In genomic region chr3:194182130-194182529, GRCh38 we compare ENCODE assay signal across 24 cellular contexts. TPM values are rescaled to one million over a fixed set of nuclear protein-coding genes. Genes with fewer than 3 reads are reported as not detected.
"Had no signal": no experiment of that assay in that cellular context is flagged by ENCODE, and none has a peak within 500 bp of the region (broad histone marks: within the 10 kb centered on the region; RNA-seq: fewer than 3 reads in every experiment).

No MANE protein-coding gene starts in this region.

- H3K9ac ChIP-seq: neural progenitor cell, parathyroid adenoma had no signal

- H2AFZ ChIP-seq: hepatocyte, neural progenitor cell, parathyroid adenoma had no signal

- H3K4me1 ChIP-seq: upper lobe of right lung, uterus had no signal

- H3K9me3 ChIP-seq: gastrocnemius medialis, right lobe of liver, thoracic aorta, transverse colon, upper lobe of right lung, uterus had no signal

- ATAC-seq: esophagus mucosa; gastrocnemius medialis; left lobe of liver; naive thymus-derived CD4-positive, alpha-beta T cell; right lobe of liver; stimulated activated naive B cell treated with anti-CD40 and anti-IgM and Interleukin-4, amounts not matched to agents 10 μg/mL and 1 μg/mL and 100 μg/mL, for 72 hours; upper lobe of right lung had no signal

- H3K4me3 ChIP-seq: gastrocnemius medialis, hepatocyte, neural progenitor cell, right lobe of liver, thoracic aorta, transverse colon, upper lobe of right lung, uterus had no signal

- H3K27ac ChIP-seq: epithelial cell of prostate, gastrocnemius medialis, hepatocyte, neural progenitor cell, parathyroid adenoma, right lobe of liver, thoracic aorta, transverse colon, upper lobe of right lung, uterus had no signal

- DNase-seq: effector CD8-positive, alpha-beta T cell; endodermal cell; foreskin fibroblast; gastrocnemius medialis; head of caudate nucleus; kidney; mesenchymal stem cell; midbrain; naive thymus-derived CD4-positive, alpha-beta T cell; right lobe of liver; small intestine; stimulated activated CD4-positive, alpha-beta T cell treated with anti-CD3 and anti-CD28 coated beads, Interleukin-15, amount 100 ng/mL, for 24 hours; stimulated activated CD4-positive, alpha-beta T cell treated with anti-CD3 and anti-CD28 coated beads, Interleukin-2, amount 100 ng/mL, for 48 hours; stimulated activated naive B cell treated with anti-CD40 and anti-IgM and Interleukin-4, amounts not matched to agents 10 μg/mL and 1 μg/mL and 100 μg/mL, for 72 hours; transverse colon; upper lobe of right lung; uterus had no signal

- FAIRE-seq: kidney, small intestine had no signal

- H3K36me3 ChIP-seq: gastrocnemius medialis, neural progenitor cell, right lobe of liver, thoracic aorta, transverse colon, upper lobe of right lung, uterus had no signal

- H3K4me2 ChIP-seq: hepatocyte, neural progenitor cell had no signal

- H3K79me2 ChIP-seq: hepatocyte, parathyroid adenoma had no signal

- H3K27me3 ChIP-seq: hepatocyte, neural progenitor cell, right lobe of liver, transverse colon, upper lobe of right lung, uterus had no signal

RNA-seq across cellular contexts. Expression of gene HES1, which starts 46.2 kb away (rescaled TPM):
- polyA plus RNA-seq: naive thymus-derived CD4-positive, alpha-beta T cell had no signal
